16 cellular contexts compared by ENCODE assay signal in the genomic region with DNA sequence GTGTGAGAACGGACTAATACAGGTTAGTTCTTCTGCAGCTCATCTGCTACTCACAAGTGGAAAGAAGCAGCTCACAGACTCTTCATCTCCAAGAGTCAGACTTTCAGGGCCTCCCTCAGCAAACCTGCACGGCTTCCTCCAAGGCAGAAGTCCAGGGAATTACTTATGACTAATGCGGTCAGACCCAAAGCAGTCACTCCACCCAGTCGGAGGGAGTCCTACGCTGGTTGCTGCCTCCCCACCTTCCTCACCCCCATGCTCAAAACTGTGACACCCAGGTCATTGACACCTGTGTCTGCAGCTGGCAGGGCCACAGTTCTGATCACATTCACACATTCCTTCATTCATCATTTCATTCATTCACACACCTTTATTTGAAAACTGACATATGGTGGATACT. TPM values are rescaled to one million over a fixed set of nuclear protein-coding genes. Genes with fewer than 3 reads are reported as not detected.
DNase-seq lines count a peak whose midpoint lies in the region; FAIRE-seq and TF ChIP-seq lines count a peak whose summit lies in the region.
"Had no signal": no experiment of that assay in that cellular context is flagged by ENCODE, and none has a peak within 500 bp of the region (broad histone marks: within the 10 kb centered on the region; RNA-seq: fewer than 3 reads in every experiment).

No MANE protein-coding gene starts in this region.

- no peak for TF ChIP-seq CTCF in D721Med (IDR thresholded peaks at IDR 0.05; ENCODE audit: insufficient read depth, missing control alignments)

- H3K36me3 ChIP-seq in SJSA1 (no peaks in the 10 kb centered on the region), subcutaneous abdominal adipose tissue (ENCODE audit: control insufficient read depth in 5 of 5, insufficient read depth in 5 of 5, low read length in 5 of 5) (no peaks in the 10 kb centered on the region)

- no peak overlapping the region for H3K27ac ChIP-seq in SJSA1
- peak overlapping the region; percentile 17 for H3K27ac ChIP-seq in subcutaneous abdominal adipose tissue (ENCODE audit: low read depth, low read length)

- no peaks in the 10 kb centered on the region; the same call in 1 of the 2 replicates for H3K9me3 ChIP-seq in SJSA1 (replicated peaks)
- H3K9me3 ChIP-seq in subcutaneous abdominal adipose tissue (ENCODE audit: control insufficient read depth in 5 of 5, low read length in 5 of 5) = peaks cover 0 to 5% (median 3%) of the 10 kb centered on the region in 5 donors

- H3K27me3 ChIP-seq in SJSA1 (replicated peaks) (no peaks in the 10 kb centered on the region), subcutaneous abdominal adipose tissue (ENCODE audit: control insufficient read depth in 5 of 5, insufficient read depth in 4 of 5, low read length in 5 of 5) (no peaks in the 10 kb centered on the region)

- H3K4me1 ChIP-seq in SJSA1 (replicated peaks) = peaks cover 20% of the 10 kb centered on the region
- H3K4me1 ChIP-seq in subcutaneous abdominal adipose tissue (ENCODE audit: control insufficient read depth in 5 of 5, insufficient read depth in 5 of 5, low read length in 5 of 5) = peaks cover 0 to 28% (median 16%) of the 10 kb centered on the region in 5 donors

- FAIRE-seq in D721Med (lab: Jason Lieb, UNC) = no peak
- no peak for FAIRE-seq in GM19239 (lab: Jason Lieb, UNC)

- DNase-seq in GM04504 (ENCODE audit: low read depth) (peak; percentile 42), SJSA1 (ENCODE audit: low read depth in 1 of 2, low spot score in 2 of 2) (peak; percentile 24 to 52), fibroblast of the conjunctiva (ENCODE audit: low read depth) (peak; percentile 12), D721Med (ENCODE audit: insufficient read length, low spot score) (no peak), GM19239 (ENCODE audit: insufficient read length, low spot score) (no peak)
- DNase-seq in activated effector memory CD4-positive, alpha-beta T cell treated with anti-CD3 and anti-CD28 coated beads, Interleukin-2, amount 50 U/mL, for 16 hours = no peak
- no peak for DNase-seq in activated CD4-positive, CD25-positive, alpha-beta regulatory T cell treated with anti-CD3 and anti-CD28 coated beads, Interleukin-2, amount 50 U/mL, for 72 hours
- DNase-seq: activated CD4-positive, alpha-beta T cell treated with anti-CD3 and anti-CD28 coated beads for 4 hours; activated naive CD8-positive, alpha-beta T cell treated with anti-CD3 and anti-CD28 coated beads, Interleukin-2, amount 10 ng/mL, durations not matched to agents 7 days and 5 days; CD4-positive, CD25-positive, alpha-beta regulatory T cell; DMS79; NCI-H2029 treated with DMSO at 0.1 percent for 48 hours; NCI-H774; retina had no signal

- no peak overlapping the region for H3K9ac ChIP-seq in subcutaneous abdominal adipose tissue (ENCODE audit: low read length in 5 of 5)

- H3K4me3 ChIP-seq in SJSA1 (no peak overlapping the region), subcutaneous abdominal adipose tissue (ENCODE audit: low read depth in 1 of 5, low read length in 5 of 5) (no peak overlapping the region)
- H3K4me3 ChIP-seq: GM23338 had no signal

RNA-seq across cellular contexts. Expression of a gene that starts 38.4 kb away (rescaled TPM):
- total RNA-seq in SJSA1 (2014; rRNA removed; shearing (Covaris generic)) = 10.4 and 13.9 TPM in 2 replicates

Comparison
In these comparisons a context has a peak if more than half of its experiments do, and no peak if none do; other contexts are left out.
1. DNase-seq: peak in GM04504 (single experiment), SJSA1 (2 of 2) and fibroblast of the conjunctiva (single experiment); none in D721Med (single experiment), GM19239 (single experiment), activated effector memory CD4-positive, alpha-beta T cell treated with anti-CD3 and anti-CD28 coated beads, Interleukin-2, amount 50 U/mL, for 16 hours (single experiment) and activated CD4-positive, CD25-positive, alpha-beta regulatory T cell treated with anti-CD3 and anti-CD28 coated beads, Interleukin-2, amount 50 U/mL, for 72 hours (single experiment).